1 cellular context compared by ENCODE assay signal in genomic region chr18:2809666-2810183, GRCh38. TPM values are rescaled to one million over a fixed set of nuclear protein-coding genes. Genes with fewer than 3 reads are reported as not detected.
"Had no signal": no experiment of that assay in that cellular context is flagged by ENCODE, and none has a peak within 500 bp of the region (broad histone marks: within the 10 kb centered on the region; RNA-seq: fewer than 3 reads in every experiment).

No MANE protein-coding gene starts in this region.

RNA-seq across cellular contexts. Expression of gene EMILIN2, which starts 37.1 kb away (rescaled TPM):
- total RNA-seq: MCF 10A had no signal
